1 cellular context compared by ENCODE assay signal in the genomic region with DNA sequence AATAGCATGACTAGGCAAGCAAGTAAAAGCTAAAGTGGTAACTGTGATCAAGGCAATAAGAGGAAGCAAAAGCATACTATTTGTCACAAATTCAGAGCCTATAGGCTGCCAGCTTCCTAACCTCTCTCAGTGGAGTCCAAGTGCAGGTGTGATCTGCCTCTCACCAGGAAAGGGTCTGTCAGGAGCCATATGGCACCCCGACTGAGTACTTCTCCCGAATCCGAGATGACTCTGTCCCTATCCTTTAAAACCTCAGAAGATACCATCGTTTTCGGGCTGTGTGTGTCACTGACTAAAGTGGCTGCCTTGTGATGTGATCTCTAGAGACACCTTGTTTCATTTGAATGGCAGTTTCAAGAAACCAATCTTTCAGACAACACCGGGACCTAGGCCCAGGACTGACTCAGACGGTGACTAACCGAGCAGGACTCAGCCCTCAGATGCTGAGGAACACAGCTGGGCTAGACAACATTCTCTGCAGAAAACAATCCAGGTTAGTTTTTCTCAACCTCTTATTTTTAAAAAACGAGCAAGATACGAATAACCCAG.
TF ChIP-seq lines count a peak whose summit lies in the region.

No MANE protein-coding gene starts in this region.

TF ChIP-seq in GM12878, 131 proteins besides CTCF, POLR2A, EP300 and RAD21 (continued from another document and continues in another):
- TF ChIP-seq, protein P1, sequence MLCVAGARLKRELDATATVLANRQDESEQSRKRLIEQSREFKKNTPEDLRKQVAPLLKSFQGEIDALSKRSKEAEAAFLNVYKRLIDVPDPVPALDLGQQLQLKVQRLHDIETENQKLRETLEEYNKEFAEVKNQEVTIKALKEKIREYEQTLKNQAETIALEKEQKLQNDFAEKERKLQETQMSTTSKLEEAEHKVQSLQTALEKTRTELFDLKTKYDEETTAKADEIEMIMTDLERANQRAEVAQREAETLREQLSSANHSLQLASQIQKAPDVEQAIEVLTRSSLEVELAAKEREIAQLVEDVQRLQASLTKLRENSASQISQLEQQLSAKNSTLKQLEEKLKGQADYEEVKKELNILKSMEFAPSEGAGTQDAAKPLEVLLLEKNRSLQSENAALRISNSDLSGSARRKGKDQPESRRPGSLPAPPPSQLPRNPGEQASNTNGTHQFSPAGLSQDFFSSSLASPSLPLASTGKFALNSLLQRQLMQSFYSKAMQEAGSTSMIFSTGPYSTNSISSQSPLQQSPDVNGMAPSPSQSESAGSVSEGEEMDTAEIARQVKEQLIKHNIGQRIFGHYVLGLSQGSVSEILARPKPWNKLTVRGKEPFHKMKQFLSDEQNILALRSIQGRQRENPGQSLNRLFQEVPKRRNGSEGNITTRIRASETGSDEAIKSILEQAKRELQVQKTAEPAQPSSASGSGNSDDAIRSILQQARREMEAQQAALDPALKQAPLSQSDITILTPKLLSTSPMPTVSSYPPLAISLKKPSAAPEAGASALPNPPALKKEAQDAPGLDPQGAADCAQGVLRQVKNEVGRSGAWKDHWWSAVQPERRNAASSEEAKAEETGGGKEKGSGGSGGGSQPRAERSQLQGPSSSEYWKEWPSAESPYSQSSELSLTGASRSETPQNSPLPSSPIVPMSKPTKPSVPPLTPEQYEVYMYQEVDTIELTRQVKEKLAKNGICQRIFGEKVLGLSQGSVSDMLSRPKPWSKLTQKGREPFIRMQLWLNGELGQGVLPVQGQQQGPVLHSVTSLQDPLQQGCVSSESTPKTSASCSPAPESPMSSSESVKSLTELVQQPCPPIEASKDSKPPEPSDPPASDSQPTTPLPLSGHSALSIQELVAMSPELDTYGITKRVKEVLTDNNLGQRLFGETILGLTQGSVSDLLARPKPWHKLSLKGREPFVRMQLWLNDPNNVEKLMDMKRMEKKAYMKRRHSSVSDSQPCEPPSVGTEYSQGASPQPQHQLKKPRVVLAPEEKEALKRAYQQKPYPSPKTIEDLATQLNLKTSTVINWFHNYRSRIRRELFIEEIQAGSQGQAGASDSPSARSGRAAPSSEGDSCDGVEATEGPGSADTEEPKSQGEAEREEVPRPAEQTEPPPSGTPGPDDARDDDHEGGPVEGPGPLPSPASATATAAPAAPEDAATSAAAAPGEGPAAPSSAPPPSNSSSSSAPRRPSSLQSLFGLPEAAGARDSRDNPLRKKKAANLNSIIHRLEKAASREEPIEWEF (IDR thresholded peaks at IDR 0.05; ENCODE audit: insufficient replicate concordance, low read depth, low read length): no peak
- TF ChIP-seq CBX3 (IDR thresholded peaks at IDR 0.05; ENCODE audit: borderline replicate concordance, low read depth): no peak
- TF ChIP-seq SIN3A (IDR thresholded peaks at IDR 0.05; ENCODE audit: low read depth, low read length): no peak
- TF ChIP-seq EED (IDR thresholded peaks at IDR 0.05; ENCODE audit: low read depth): peak; percentile 79
- TF ChIP-seq SPI1 (IDR thresholded peaks at IDR 0.05; ENCODE audit: borderline replicate concordance, insufficient read depth, low read depth, low read length): no peak
- TF ChIP-seq, protein P2, sequence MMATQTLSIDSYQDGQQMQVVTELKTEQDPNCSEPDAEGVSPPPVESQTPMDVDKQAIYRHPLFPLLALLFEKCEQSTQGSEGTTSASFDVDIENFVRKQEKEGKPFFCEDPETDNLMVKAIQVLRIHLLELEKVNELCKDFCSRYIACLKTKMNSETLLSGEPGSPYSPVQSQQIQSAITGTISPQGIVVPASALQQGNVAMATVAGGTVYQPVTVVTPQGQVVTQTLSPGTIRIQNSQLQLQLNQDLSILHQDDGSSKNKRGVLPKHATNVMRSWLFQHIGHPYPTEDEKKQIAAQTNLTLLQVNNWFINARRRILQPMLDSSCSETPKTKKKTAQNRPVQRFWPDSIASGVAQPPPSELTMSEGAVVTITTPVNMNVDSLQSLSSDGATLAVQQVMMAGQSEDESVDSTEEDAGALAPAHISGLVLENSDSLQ (IDR thresholded peaks at IDR 0.05): peak; percentile 91
- TF ChIP-seq WRNIP1 (IDR thresholded peaks at IDR 0.05; ENCODE audit: borderline replicate concordance, low read depth, low read length): no peak
- TF ChIP-seq IRF3 (IDR thresholded peaks at IDR 0.05): no peak
- TF ChIP-seq BCL11A (IDR thresholded peaks at IDR 0.05; ENCODE audit: low read depth, low read length): no peak
- no peak for TF ChIP-seq PAX5 (IDR thresholded peaks at IDR 0.05; ENCODE audit: borderline replicate concordance, low read depth, low read length)
- no peak for TF ChIP-seq HDAC2 (IDR thresholded peaks at IDR 0.05)
- no peak for TF ChIP-seq SUZ12 (IDR thresholded peaks at IDR 0.05; ENCODE audit: unreplicated experiment)
- peak; percentile 54; the same call in 1 of the 2 replicates for TF ChIP-seq IRF4 (IDR thresholded peaks at IDR 0.05; ENCODE audit: low read depth, low read length)
- TF ChIP-seq CREM (IDR thresholded peaks at IDR 0.05; ENCODE audit: low read depth): peak; percentile 10; the same call in 1 of the 2 replicates
- TF ChIP-seq SMAD5 (IDR thresholded peaks at IDR 0.05; ENCODE audit: low read depth): peak; percentile 53; the same call in 1 of the 2 replicates
- 0 out of 2 replicates have a peak, but pooled peaks have one; percentile 15 for TF ChIP-seq MTA3 (IDR thresholded peaks at IDR 0.05; ENCODE audit: borderline replicate concordance, low read length)
- TF ChIP-seq ETV6 (conservative IDR thresholded peaks at IDR 0.05 in 1 of 2, IDR thresholded peaks at IDR 0.05 in 1 of 2; ENCODE audit: borderline replicate concordance in 1 of 2, low read depth in 1 of 2): no peak; a peak in 1 of 4 replicates
- TF ChIP-seq FOXK2 (IDR thresholded peaks at IDR 0.05): no peak
- TF ChIP-seq, protein P3, sequence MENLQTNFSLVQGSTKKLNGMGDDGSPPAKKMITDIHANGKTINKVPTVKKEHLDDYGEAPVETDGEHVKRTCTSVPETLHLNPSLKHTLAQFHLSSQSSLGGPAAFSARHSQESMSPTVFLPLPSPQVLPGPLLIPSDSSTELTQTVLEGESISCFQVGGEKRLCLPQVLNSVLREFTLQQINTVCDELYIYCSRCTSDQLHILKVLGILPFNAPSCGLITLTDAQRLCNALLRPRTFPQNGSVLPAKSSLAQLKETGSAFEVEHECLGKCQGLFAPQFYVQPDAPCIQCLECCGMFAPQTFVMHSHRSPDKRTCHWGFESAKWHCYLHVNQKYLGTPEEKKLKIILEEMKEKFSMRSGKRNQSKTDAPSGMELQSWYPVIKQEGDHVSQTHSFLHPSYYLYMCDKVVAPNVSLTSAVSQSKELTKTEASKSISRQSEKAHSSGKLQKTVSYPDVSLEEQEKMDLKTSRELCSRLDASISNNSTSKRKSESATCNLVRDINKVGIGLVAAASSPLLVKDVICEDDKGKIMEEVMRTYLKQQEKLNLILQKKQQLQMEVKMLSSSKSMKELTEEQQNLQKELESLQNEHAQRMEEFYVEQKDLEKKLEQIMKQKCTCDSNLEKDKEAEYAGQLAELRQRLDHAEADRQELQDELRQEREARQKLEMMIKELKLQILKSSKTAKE (IDR thresholded peaks at IDR 0.05; ENCODE audit: low read depth, poor library complexity, severe bottlenecking): peak; percentile 77
- peak; percentile 85 for TF ChIP-seq MEF2B (IDR thresholded peaks at IDR 0.05; ENCODE audit: partially characterized antibody, poor library complexity, severe bottlenecking)
- TF ChIP-seq ELK1 (IDR thresholded peaks at IDR 0.05; ENCODE audit: low read depth, low read length): no peak
- TF ChIP-seq STAT1 (conservative IDR thresholded peaks at IDR 0.05): no peak
- peak; percentile 16; the same call in 1 of the 2 replicates for TF ChIP-seq GATAD2B (conservative IDR thresholded peaks at IDR 0.05; ENCODE audit: low read depth)
- TF ChIP-seq EZH2 (IDR thresholded peaks at IDR 0.05; ENCODE audit: borderline replicate concordance, control insufficient read depth, low read depth, low read length): no peak
- TF ChIP-seq CBX5 (IDR thresholded peaks at IDR 0.05; ENCODE audit: low read depth): no peak
- peak; percentile 38; the same call in 1 of the 2 replicates for TF ChIP-seq ZBED1 (IDR thresholded peaks at IDR 0.05; ENCODE audit: borderline replicate concordance)
- TF ChIP-seq TARDBP (IDR thresholded peaks at IDR 0.05; ENCODE audit: borderline replicate concordance): no peak
- TF ChIP-seq, protein P4, sequence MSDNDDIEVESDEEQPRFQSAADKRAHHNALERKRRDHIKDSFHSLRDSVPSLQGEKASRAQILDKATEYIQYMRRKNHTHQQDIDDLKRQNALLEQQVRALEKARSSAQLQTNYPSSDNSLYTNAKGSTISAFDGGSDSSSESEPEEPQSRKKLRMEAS (IDR thresholded peaks at IDR 0.05; ENCODE audit: low read depth, low read length): no peak
- no peak for TF ChIP-seq NR2F1 (conservative IDR thresholded peaks at IDR 0.05)
- no peak for TF ChIP-seq SMC3 (IDR thresholded peaks at IDR 0.05; ENCODE audit: borderline replicate concordance, low read length)
- peak; percentile 83 for TF ChIP-seq POLR2AphosphoS5 (IDR thresholded peaks at IDR 0.05; ENCODE audit: low read length)
- peak; percentile 59 for TF ChIP-seq IKZF1 (conservative IDR thresholded peaks at IDR 0.05)
- TF ChIP-seq ZNF24 (IDR thresholded peaks at IDR 0.05): no peak
- no peak for TF ChIP-seq BMI1 (IDR thresholded peaks at IDR 0.05; ENCODE audit: borderline replicate concordance)
- TF ChIP-seq ZBTB11 (CRISPR knock-in tag; IDR thresholded peaks at IDR 0.05): no peak
- no peak for TF ChIP-seq YBX1 (IDR thresholded peaks at IDR 0.05)
- TF ChIP-seq NFXL1 (IDR thresholded peaks at IDR 0.05; ENCODE audit: borderline replicate concordance): no peak
- no peak for TF ChIP-seq SREBF2 (IDR thresholded peaks at IDR 0.05; ENCODE audit: low read length)
- no peak for TF ChIP-seq LARP7 (IDR thresholded peaks at IDR 0.05)
- no peak for TF ChIP-seq PRDM15 (CRISPR knock-in tag; IDR thresholded peaks at IDR 0.05)
- TF ChIP-seq ZNF207 (IDR thresholded peaks at IDR 0.05; ENCODE audit: borderline replicate concordance): no peak
- no peak for TF ChIP-seq SRF (IDR thresholded peaks at IDR 0.05; ENCODE audit: low read depth in 2 of 2, low read length in 2 of 2)
- 0 out of 2 replicates have a peak, but pooled peaks have one; percentile 22 for TF ChIP-seq SMARCA5 (IDR thresholded peaks at IDR 0.05)
- no peak for TF ChIP-seq SREBF1 (IDR thresholded peaks at IDR 0.05; ENCODE audit: low read length)
- no peak for TF ChIP-seq HDAC6 (IDR thresholded peaks at IDR 0.05; ENCODE audit: unreplicated experiment)
